ENCODE assay signal across 8 cellular contexts in the genomic region with DNA sequence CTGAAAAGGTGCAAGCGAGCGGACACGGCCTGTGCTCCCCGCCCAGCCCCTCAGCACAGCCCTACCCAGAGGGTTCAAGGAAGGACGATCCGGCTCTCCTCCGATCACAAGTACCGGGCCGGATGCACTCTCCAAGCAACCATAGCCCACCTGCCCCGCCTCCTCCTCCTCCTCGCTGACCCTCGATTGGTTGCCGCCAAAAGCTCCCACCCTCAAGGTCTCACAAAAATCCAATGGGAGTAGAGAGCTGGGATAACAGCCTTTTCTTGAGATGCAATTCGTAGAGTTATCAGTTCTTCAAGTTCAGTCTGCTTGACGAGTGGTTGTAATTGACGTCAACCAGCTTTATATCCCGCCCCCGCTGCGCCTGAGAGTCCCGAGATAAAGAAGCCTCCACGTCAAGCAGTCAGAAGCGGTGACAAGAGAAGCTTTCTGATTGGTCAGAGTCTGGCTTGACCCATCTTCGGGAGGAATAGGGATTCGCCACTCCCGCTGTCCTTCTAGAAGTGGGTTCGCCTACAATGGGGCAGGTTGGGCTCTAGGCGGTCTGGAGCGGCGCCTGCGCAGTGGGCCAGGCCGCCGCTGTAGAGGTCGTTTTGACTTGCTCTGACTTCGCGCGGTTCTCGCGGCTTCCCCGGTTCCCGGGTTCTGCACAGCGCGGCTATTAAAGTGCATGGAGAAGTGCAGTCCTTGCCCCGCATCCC. TPM values are rescaled to one million over a fixed set of nuclear protein-coding genes. Genes with fewer than 3 reads are reported as not detected.
DNase-seq lines count a peak whose midpoint lies in the region; ATAC-seq and TF ChIP-seq lines count a peak whose summit lies in the region.

A gene with protein sequence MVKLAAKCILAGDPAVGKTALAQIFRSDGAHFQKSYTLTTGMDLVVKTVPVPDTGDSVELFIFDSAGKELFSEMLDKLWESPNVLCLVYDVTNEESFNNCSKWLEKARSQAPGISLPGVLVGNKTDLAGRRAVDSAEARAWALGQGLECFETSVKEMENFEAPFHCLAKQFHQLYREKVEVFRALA (minus strand): TSS at position 154 of the 704 bp plus-strand sequence. CDS start 412 bp downstream, outside the sequence.

- H3K27me3 ChIP-seq in spleen (replicated peaks in 1 of 7): no peaks in the 10 kb centered on the region

- intact Hi-C loops in spleen (cut with DNase I; ENCODE audit: low total_unique reads): no loop called here

- no peak for TF ChIP-seq POLR2A in spleen (IDR thresholded peaks at IDR 0.05)

- peaks cover 0 to 16% (median 7%) of the 10 kb centered on the region in 6 donors for H3K36me3 ChIP-seq in spleen

- 0% methylated on average over 39 to 43 of the region's 43 CpGs for WGBS in spleen, 5 donors

- peak in 1 of 11 experiments; percentile 11 for TF ChIP-seq CTCF in spleen (IDR thresholded peaks at IDR 0.05 in 8 of 11, conservative IDR thresholded peaks at IDR 0.05 in 3 of 11)

- DNase-seq in ACHN: peak; percentile 99
- DNase-seq in NCI-H345 treated with DMSO at 0.1 percent for 48 hours (lab: John Stamatoyannopoulos, UW; ENCODE audit: unreplicated experiment): peak; percentile 96
- peak; percentile 89 to 97 (median 94) for DNase-seq in activated CD4-positive, CD25-positive, alpha-beta regulatory T cell (lab: John Stamatoyannopoulos, UW)
- peak; percentile 99 for DNase-seq in central memory CD4-positive, alpha-beta T cell
- DNase-seq in inferior parietal cortex (ENCODE audit: extremely low spot score): peak; percentile 100
- DNase-seq in spleen: peak; percentile 97

- H3K27ac ChIP-seq in spleen: peak within 1 kb of the TSS; percentile 76 to 95 (median 92)

- ATAC-seq in GM18907 (IDR thresholded peaks at IDR 0.05; ENCODE audit: unreplicated experiment) (peak; percentile 90), HG03159 (IDR thresholded peaks at IDR 0.05; ENCODE audit: unreplicated experiment) (peak; percentile 92)

- H3K4me1 ChIP-seq in spleen: peaks cover 0 to 31% (median 20%) of the 10 kb centered on the region in 6 donors

- H3K9me3 ChIP-seq in spleen: no peaks in the 10 kb centered on the region

- peak within 1 kb of the TSS; percentile 85 to 93 (median 88) for H3K4me3 ChIP-seq in spleen

- in situ Hi-C loops in ACHN (cut with HindIII; ENCODE audit: low pct_ligation_motif_present, low pct_unique_long_range_greater_than_20kb, low sequenced_read_pairs): loop anchor here (10.0 kb wide), 1 partner anchor 231 kb away; no protein-coding TSS in a partner anchor

RNA-seq across cellular contexts. Expression of the gene that starts here (rescaled TPM):
- 10 to 100 TPM; 12.4 to 35.4 (median 25.6) TPM for total RNA-seq in spleen
- polyA plus RNA-seq in spleen: 10 to 100 TPM; 17.5 to 23.4 (median 20.1) TPM

Comparison
In these comparisons a context has a peak if more than half of its experiments do, and no peak if none do; other contexts are left out.
1. Peak in every context shown above with its lines: DNase-seq, ATAC-seq, H3K4me3 ChIP-seq and H3K27ac ChIP-seq.